In the genomic region with DNA sequence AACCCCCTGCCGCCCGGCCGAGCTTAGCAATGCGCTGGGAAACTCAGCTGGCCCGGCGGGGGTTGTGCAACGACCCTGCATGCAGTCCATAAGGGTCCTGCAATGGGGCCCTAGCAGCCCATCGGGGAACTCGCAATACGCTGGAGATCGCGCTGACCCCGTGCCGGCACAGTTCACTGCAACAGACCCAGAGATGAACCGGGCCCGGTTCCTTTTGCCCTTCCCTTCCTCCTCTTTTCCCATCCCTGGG, we compare ENCODE assay signal across 8 cellular contexts. TPM values are rescaled to one million over a fixed set of nuclear protein-coding genes. Genes with fewer than 3 reads are reported as not detected.
DNase-seq lines count a peak whose midpoint lies in the region; ATAC-seq and TF ChIP-seq lines count a peak whose summit lies in the region.

No MANE protein-coding gene starts in this region.

- ATAC-seq in HG02623 (IDR thresholded peaks at IDR 0.05; ENCODE audit: unreplicated experiment) (peak; percentile 4), right cardiac atrium (peak in 1 of 2 donors; percentile 4), GM21529 (IDR thresholded peaks at IDR 0.05; ENCODE audit: unreplicated experiment) (no peak)
- no peak for ATAC-seq in activated CD8-positive, alpha-beta T cell treated with anti-CD3 and anti-CD28 coated beads for 36 hours
- peak; percentile 2 for ATAC-seq in stimulated activated effector memory CD8-positive, alpha-beta T cell treated with anti-CD3 and anti-CD28 coated beads, Interleukin-12 subunit alpha, Interleukin-12 subunit beta, amount 100 ng/mL, for 72 hours

- H3K4me3 ChIP-seq in GM12864 (ENCODE audit: low read depth, low read length) (peak overlapping the region; percentile 90), right cardiac atrium (ENCODE audit: low read length) (peak overlapping the region; percentile 84)

- DNase-seq in GM12864 (ENCODE audit: low read depth) (no peak), right cardiac atrium (peak in 1 of 3 donors; percentile 71), amniotic stem cell (lab: John Stamatoyannopoulos, UW) (no peak), GM13977 (ENCODE audit: low spot score) (no peak)
- no peak for DNase-seq in activated CD8-positive, alpha-beta T cell treated with anti-CD3 and anti-CD28 coated beads for 36 hours
- no peak for DNase-seq in stimulated activated effector memory CD8-positive, alpha-beta T cell treated with anti-CD3 and anti-CD28 coated beads, Interleukin-12 subunit alpha, Interleukin-12 subunit beta, amount 100 ng/mL, for 72 hours (ENCODE audit: low spot score in 2 of 2)

- CTCF ChIA-PET in activated CD8-positive, alpha-beta T cell treated with anti-CD3 and anti-CD28 coated beads for 36 hours (lab: Charles Lee) = interaction anchor here (1.0 to 3.1 kb wide), 8 partner anchors 9 to 519 kb away, joined by 3 to 24 read pairs (median 4); a partner anchor contains a TSS

- peak overlapping the region; percentile 79 for H3K27ac Mint-ChIP-seq in activated CD8-positive, alpha-beta T cell treated with anti-CD3 and anti-CD28 coated beads for 36 hours
- peak overlapping the region; percentile 99 for H3K27ac Mint-ChIP-seq in stimulated activated effector memory CD8-positive, alpha-beta T cell treated with anti-CD3 and anti-CD28 coated beads, Interleukin-12 subunit alpha, Interleukin-12 subunit beta, amount 100 ng/mL, for 72 hours

- H3K27me3 Mint-ChIP-seq in activated CD8-positive, alpha-beta T cell treated with anti-CD3 and anti-CD28 coated beads for 36 hours = no peaks in the 10 kb centered on the region

- peaks cover 6% of the 10 kb centered on the region for H3K4me1 ChIP-seq in right cardiac atrium (ENCODE audit: control insufficient read depth, insufficient read depth, low read length)

- intact Hi-C loops in activated CD8-positive, alpha-beta T cell treated with anti-CD3 and anti-CD28 coated beads for 36 hours (cut with micrococcal nuclease) = no loop called here
- intact Hi-C loops in right cardiac atrium (cut with DNase I) = loop anchor here in 1 of 4 donors (10.0 kb wide), 1 partner anchor 45 kb away; a partner anchor contains a TSS

- H3K36me3 Mint-ChIP-seq in activated CD8-positive, alpha-beta T cell treated with anti-CD3 and anti-CD28 coated beads for 36 hours (ENCODE audit: low read depth) = peaks cover 71% of the 10 kb centered on the region
- peaks cover 70% of the 10 kb centered on the region for H3K36me3 Mint-ChIP-seq in stimulated activated effector memory CD8-positive, alpha-beta T cell treated with anti-CD3 and anti-CD28 coated beads, Interleukin-12 subunit alpha, Interleukin-12 subunit beta, amount 100 ng/mL, for 72 hours

- peaks cover 54% of the 10 kb centered on the region for H3K4me1 Mint-ChIP-seq in activated CD8-positive, alpha-beta T cell treated with anti-CD3 and anti-CD28 coated beads for 36 hours (ENCODE audit: low read depth)
- peaks cover 68% of the 10 kb centered on the region for H3K4me1 Mint-ChIP-seq in stimulated activated effector memory CD8-positive, alpha-beta T cell treated with anti-CD3 and anti-CD28 coated beads, Interleukin-12 subunit alpha, Interleukin-12 subunit beta, amount 100 ng/mL, for 72 hours

- no peaks in the 10 kb centered on the region for H3K9me3 ChIP-seq in right cardiac atrium (ENCODE audit: control insufficient read depth, low read length)

- peak overlapping the region; percentile 98 for H3K27ac ChIP-seq in right cardiac atrium (ENCODE audit: low read length)

- H3K4me3 Mint-ChIP-seq in activated CD8-positive, alpha-beta T cell treated with anti-CD3 and anti-CD28 coated beads for 36 hours = peak overlapping the region; percentile 97
- H3K4me3 Mint-ChIP-seq in stimulated activated effector memory CD8-positive, alpha-beta T cell treated with anti-CD3 and anti-CD28 coated beads, Interleukin-12 subunit alpha, Interleukin-12 subunit beta, amount 100 ng/mL, for 72 hours = peak overlapping the region; percentile 93

- POLR2A ChIA-PET in activated CD8-positive, alpha-beta T cell treated with anti-CD3 and anti-CD28 coated beads for 36 hours (lab: Charles Lee) = interaction anchor here (1.1 to 20.8 kb wide), 19 partner anchors 9 to 236 kb away, joined by 4 to 627 read pairs (median 9); a partner anchor contains a TSS

- H3K9me3 Mint-ChIP-seq in activated CD8-positive, alpha-beta T cell treated with anti-CD3 and anti-CD28 coated beads for 36 hours = no peaks in the 10 kb centered on the region
- H3K9me3 Mint-ChIP-seq in stimulated activated effector memory CD8-positive, alpha-beta T cell treated with anti-CD3 and anti-CD28 coated beads, Interleukin-12 subunit alpha, Interleukin-12 subunit beta, amount 100 ng/mL, for 72 hours = no peaks in the 10 kb centered on the region

- in situ Hi-C loops in GM13977 (cut with MboI; ENCODE audit: low pct_unique_long_range_greater_than_20kb, low sequenced_read_pairs, unreplicated experiment) = no loop called here

- no peaks in the 10 kb centered on the region for H3K27me3 ChIP-seq in right cardiac atrium (ENCODE audit: control insufficient read depth, insufficient read depth)

- 1% methylated on average over 16 of the region's 16 CpGs for WGBS in right cardiac atrium

- TF ChIP-seq CTCF in GM12864 (IDR thresholded peaks at IDR 0.05; ENCODE audit: low read depth, low read length, missing control alignments) = no peak
- no peak for TF ChIP-seq CTCF in activated CD8-positive, alpha-beta T cell treated with anti-CD3 and anti-CD28 coated beads for 36 hours (IDR thresholded peaks at IDR 0.05)
- no peak for TF ChIP-seq CTCF in GM13977 (IDR thresholded peaks at IDR 0.05; ENCODE audit: extremely low read depth, insufficient read depth, missing control alignments)

RNA-seq across cellular contexts. Expression of a gene that starts 0.4 kb away (rescaled TPM):
- 10 to 100 TPM; 80.8 to 87.0 TPM for total RNA-seq in activated CD8-positive, alpha-beta T cell treated with anti-CD3 and anti-CD28 coated beads for 36 hours
- total RNA-seq in right cardiac atrium = 100 to 1,000 TPM; 162 to 230 (median 202) TPM
- polyA plus RNA-seq in right cardiac atrium = 200 TPM

RNA-seq across cellular contexts. Expression of a gene that starts 0.6 kb away (rescaled TPM):
- total RNA-seq in activated CD8-positive, alpha-beta T cell treated with anti-CD3 and anti-CD28 coated beads for 36 hours = 100 to 1,000 TPM; 144 to 152 TPM
- total RNA-seq in right cardiac atrium = 100 to 1,000 TPM in 1 of 4 donors, 10 to 100 TPM in 3; 76.6 to 108 (median 87.5) TPM
- polyA plus RNA-seq in right cardiac atrium = 124 TPM

RNA-seq across cellular contexts. Expression of a gene that starts 7.4 kb away (rescaled TPM):
- total RNA-seq in activated CD8-positive, alpha-beta T cell treated with anti-CD3 and anti-CD28 coated beads for 36 hours = not detected
- total RNA-seq in right cardiac atrium = under 1 TPM in 1 of 4 donors, not detected in 3; 0.23 TPM
- polyA plus RNA-seq in right cardiac atrium = 0.16 TPM

RNA-seq across cellular contexts. Expression of a gene that starts 8.9 kb away (rescaled TPM):
- total RNA-seq in activated CD8-positive, alpha-beta T cell treated with anti-CD3 and anti-CD28 coated beads for 36 hours = 1,000 to 10,000 TPM; 1,726 to 1,759 TPM
- total RNA-seq in right cardiac atrium = 100 to 1,000 TPM; 148 to 229 (median 201) TPM
- 180 TPM for polyA plus RNA-seq in right cardiac atrium

RNA-seq across cellular contexts. Expression of a gene that starts 11.4 kb away (rescaled TPM):
- 10 to 100 TPM; 31.3 to 34.0 TPM for total RNA-seq in activated CD8-positive, alpha-beta T cell treated with anti-CD3 and anti-CD28 coated beads for 36 hours
- 100 to 1,000 TPM; 198 to 695 (median 246) TPM for total RNA-seq in right cardiac atrium
- polyA plus RNA-seq in right cardiac atrium = 455 TPM

Comparison
In these comparisons a context has a peak if more than half of its experiments do, and no peak if none do; other contexts are left out.
1. ATAC-seq: peak in HG02623 (single experiment) and stimulated activated effector memory CD8-positive, alpha-beta T cell treated with anti-CD3 and anti-CD28 coated beads, Interleukin-12 subunit alpha, Interleukin-12 subunit beta, amount 100 ng/mL, for 72 hours (single experiment); none in activated CD8-positive, alpha-beta T cell treated with anti-CD3 and anti-CD28 coated beads for 36 hours (single experiment) and GM21529 (single experiment).